27 cellular contexts compared by ENCODE assay signal in the genomic region with DNA sequence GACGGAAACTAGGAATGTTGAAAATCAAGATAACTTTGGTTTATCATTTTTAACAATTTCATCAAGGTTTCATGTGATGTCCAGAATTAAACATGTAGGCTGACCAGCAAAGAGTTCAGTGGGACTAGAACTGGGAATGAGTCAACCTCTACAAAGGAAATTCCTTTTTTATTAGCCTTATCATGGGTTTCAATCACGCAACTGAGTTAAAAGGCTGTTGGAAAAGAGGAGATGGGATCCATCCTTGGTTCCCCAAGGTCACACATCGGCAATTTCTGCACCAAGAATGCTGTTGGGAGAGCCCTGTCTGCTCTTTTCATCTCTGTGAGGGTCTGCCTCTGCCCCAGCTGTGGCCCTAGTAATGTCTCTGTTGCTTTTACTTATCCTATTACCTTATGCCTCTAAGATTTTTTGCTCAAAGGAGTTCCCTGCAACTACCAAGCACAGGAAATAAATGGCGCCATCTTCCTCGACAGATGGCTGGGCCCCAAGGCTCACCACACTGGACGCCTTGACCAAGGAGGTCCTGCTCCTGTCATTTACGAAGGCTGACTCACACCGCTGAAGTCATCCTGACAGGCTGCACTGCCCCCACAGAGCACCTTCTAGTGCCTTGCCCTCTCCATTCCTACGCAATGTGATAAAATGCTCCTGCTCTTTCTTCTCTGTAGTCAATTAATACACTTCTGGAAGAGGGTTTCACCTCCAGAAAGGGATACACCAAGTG.
"Had no signal": no experiment of that assay in that cellular context is flagged by ENCODE, and none has a peak within 500 bp of the region (broad histone marks: within the 10 kb centered on the region; RNA-seq: fewer than 3 reads in every experiment).

No MANE protein-coding gene starts in this region.

- H3K27ac Mint-ChIP-seq: dendritic cell treated with granulocyte-macrophage colony-stimulating factor and Interleukin-4, amounts not matched to agents 40 ng/mL and 50 ng/mL, for 4 days; endodermal cell; mesothelial cell of epicardium; natural killer cell treated with Interleukin-12 subunit alpha and Interleukin-12 subunit beta and Interleukin-15 and Interleukin-18, amount 100 ng/mL, for 72 hours; neural progenitor cell; stimulated activated naive CD8-positive, alpha-beta T cell treated with anti-CD3 and anti-CD28 coated beads, Interleukin-15, amount 100 ng/mL, for 72 hours had no signal

- H3K36me3 Mint-ChIP-seq: mesothelial cell of epicardium; naive B cell; natural killer cell treated with Interleukin-12 subunit alpha and Interleukin-12 subunit beta and Interleukin-15 and Interleukin-18, amount 100 ng/mL, for 72 hours had no signal

- H3K4me1 Mint-ChIP-seq: endodermal cell; naive B cell; neural progenitor cell; stimulated activated naive CD8-positive, alpha-beta T cell treated with anti-CD3 and anti-CD28 coated beads, Interleukin-15, amount 100 ng/mL, for 72 hours had no signal

- H3K36me3 ChIP-seq: colonic mucosa, esophagus muscularis mucosa, neural progenitor cell, prostate gland, right atrium auricular region, suprapubic skin, transverse colon had no signal

- FAIRE-seq: kidney had no signal

- H3K9me3 Mint-ChIP-seq: dendritic cell treated with granulocyte-macrophage colony-stimulating factor and Interleukin-4, amounts not matched to agents 40 ng/mL and 50 ng/mL, for 4 days; endodermal cell; mesothelial cell of epicardium had no signal

- H3K4me1 ChIP-seq: colonic mucosa, esophagus muscularis mucosa, neural progenitor cell, prostate gland, right atrium auricular region, suprapubic skin, transverse colon had no signal

- H3K4me2 ChIP-seq: neural progenitor cell, smooth muscle cell had no signal

- H3K4me3 ChIP-seq: colonic mucosa, esophagus muscularis mucosa, mucosa of descending colon, neural progenitor cell, prostate gland, right atrium auricular region, smooth muscle cell, suprapubic skin, transverse colon had no signal

- H3K9me3 ChIP-seq: colonic mucosa, esophagus muscularis mucosa, mucosa of descending colon, prostate gland, right atrium auricular region, suprapubic skin, transverse colon had no signal

- ATAC-seq: left lobe of liver; mucosa of descending colon; natural killer cell treated with Interleukin-12 subunit alpha and Interleukin-12 subunit beta and Interleukin-15 and Interleukin-18, amount 100 ng/mL, for 72 hours; sciatic nerve; stimulated activated naive CD8-positive, alpha-beta T cell treated with anti-CD3 and anti-CD28 coated beads, Interleukin-15, amount 100 ng/mL, for 72 hours had no signal

- DNase-seq: colonic mucosa; effector CD8-positive, alpha-beta T cell; endodermal cell; foreskin melanocyte; kidney; mesenchymal stem cell; mucosa of descending colon; naive B cell; nucleus accumbens; stimulated activated CD4-positive, alpha-beta T cell treated with anti-CD3 and anti-CD28 coated beads, Interleukin-12 subunit alpha, Interleukin-12 subunit beta, amount 100 ng/mL, for 4 hours; stimulated activated CD4-positive, alpha-beta T cell treated with anti-CD3 and anti-CD28 coated beads, Interleukin-1b, Interleukin-23, amount 100 ng/mL, for 48 hours; stimulated activated CD4-positive, alpha-beta T cell treated with anti-CD3 and anti-CD28 coated beads, Interleukin-4, amount 100 ng/mL, for 1 hour; stimulated activated CD8-positive, alpha-beta memory T cell treated with anti-CD3 and anti-CD28 coated beads, Interleukin-4, amount 100 ng/mL, for 48 hours; stimulated activated naive CD4-positive, alpha-beta T cell; stimulated activated naive CD8-positive, alpha-beta T cell treated with anti-CD3 and anti-CD28 coated beads, Interleukin-15, amount 100 ng/mL, for 72 hours; transverse colon had no signal

- H3K27me3 ChIP-seq: colonic mucosa, esophagus muscularis mucosa, neural progenitor cell, right atrium auricular region, suprapubic skin, transverse colon had no signal

- H3K27ac ChIP-seq: colonic mucosa, esophagus muscularis mucosa, neural progenitor cell, prostate gland, right atrium auricular region, suprapubic skin, transverse colon had no signal

- H3K4me3 Mint-ChIP-seq: dendritic cell treated with granulocyte-macrophage colony-stimulating factor and Interleukin-4, amounts not matched to agents 40 ng/mL and 50 ng/mL, for 4 days; endodermal cell; mesothelial cell of epicardium; naive B cell; natural killer cell treated with Interleukin-12 subunit alpha and Interleukin-12 subunit beta and Interleukin-15 and Interleukin-18, amount 100 ng/mL, for 72 hours; neural progenitor cell; stimulated activated naive CD8-positive, alpha-beta T cell treated with anti-CD3 and anti-CD28 coated beads, Interleukin-15, amount 100 ng/mL, for 72 hours had no signal

- H3K9ac ChIP-seq: neural progenitor cell had no signal

- H3K27me3 Mint-ChIP-seq: dendritic cell treated with granulocyte-macrophage colony-stimulating factor and Interleukin-4, amounts not matched to agents 40 ng/mL and 50 ng/mL, for 4 days had no signal
